In genomic region chr2:226891780-226892590, GRCh38 we compare ENCODE assay signal across 1 cellular context.
TF ChIP-seq lines count a peak whose summit lies in the region.

No MANE protein-coding gene starts in this region.

TF ChIP-seq in GM23338, 12 proteins besides CTCF, POLR2A, EP300 and RAD21 (continued from another document):
- TF ChIP-seq REST (IDR thresholded peaks at IDR 0.05; ENCODE audit: unreplicated experiment) = no peak
